In the genomic region with DNA sequence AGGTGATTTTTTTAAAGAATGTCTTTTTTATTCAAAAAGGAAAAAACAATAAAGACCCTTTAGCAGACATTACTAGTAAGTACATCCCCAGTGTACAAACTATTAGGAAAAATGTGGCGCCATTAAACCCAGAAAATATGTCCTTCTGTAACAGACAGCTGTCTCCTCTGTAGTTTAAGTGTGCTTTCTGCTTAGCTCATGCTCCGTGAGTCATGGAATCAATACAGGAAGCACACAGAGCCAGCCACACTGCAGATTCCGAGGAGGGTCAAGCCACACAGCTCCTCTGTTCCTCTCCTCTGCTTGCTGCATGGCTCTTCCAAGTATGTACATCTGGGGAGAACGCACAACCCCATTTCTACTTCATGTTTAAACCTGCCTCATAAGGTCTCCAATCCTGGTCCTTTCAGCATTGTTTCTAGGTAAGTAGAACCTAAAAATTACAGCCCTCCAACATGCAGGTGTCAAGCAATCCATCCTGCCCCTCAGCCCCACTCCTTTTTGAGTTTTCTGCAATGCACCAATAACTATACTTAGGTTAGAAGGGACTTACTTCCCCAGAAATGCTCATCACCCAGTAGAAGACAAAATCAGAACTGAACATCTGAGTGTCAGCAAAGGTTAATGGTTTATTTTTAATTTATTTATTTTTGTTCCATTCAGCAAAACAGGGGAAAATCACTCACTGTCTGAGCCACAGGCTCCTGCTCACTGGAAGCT, we compare ENCODE assay signal across 1 cellular context.
TF ChIP-seq lines count a peak whose summit lies in the region.

No MANE protein-coding gene starts in this region.

TF ChIP-seq in HepG2, 621 proteins besides CTCF, POLR2A, EP300 and RAD21 (continued from another document and continues in another):
- TF ChIP-seq AKNA (CRISPR knock-in tag; IDR thresholded peaks at IDR 0.05; ENCODE audit: borderline replicate concordance), result no peak
- no peak for TF ChIP-seq NONO (IDR thresholded peaks at IDR 0.05)
- peak; percentile 68; the same call in 1 of the 2 replicates for TF ChIP-seq NONO (CRISPR knock-in tag; conservative IDR thresholded peaks at IDR 0.05)
- TF ChIP-seq AKAP8 (CRISPR knock-in tag; IDR thresholded peaks at IDR 0.05), result no peak
- TF ChIP-seq ZBTB43 (CRISPR knock-in tag; conservative IDR thresholded peaks at IDR 0.05), result no peak
- TF ChIP-seq, protein P1, sequence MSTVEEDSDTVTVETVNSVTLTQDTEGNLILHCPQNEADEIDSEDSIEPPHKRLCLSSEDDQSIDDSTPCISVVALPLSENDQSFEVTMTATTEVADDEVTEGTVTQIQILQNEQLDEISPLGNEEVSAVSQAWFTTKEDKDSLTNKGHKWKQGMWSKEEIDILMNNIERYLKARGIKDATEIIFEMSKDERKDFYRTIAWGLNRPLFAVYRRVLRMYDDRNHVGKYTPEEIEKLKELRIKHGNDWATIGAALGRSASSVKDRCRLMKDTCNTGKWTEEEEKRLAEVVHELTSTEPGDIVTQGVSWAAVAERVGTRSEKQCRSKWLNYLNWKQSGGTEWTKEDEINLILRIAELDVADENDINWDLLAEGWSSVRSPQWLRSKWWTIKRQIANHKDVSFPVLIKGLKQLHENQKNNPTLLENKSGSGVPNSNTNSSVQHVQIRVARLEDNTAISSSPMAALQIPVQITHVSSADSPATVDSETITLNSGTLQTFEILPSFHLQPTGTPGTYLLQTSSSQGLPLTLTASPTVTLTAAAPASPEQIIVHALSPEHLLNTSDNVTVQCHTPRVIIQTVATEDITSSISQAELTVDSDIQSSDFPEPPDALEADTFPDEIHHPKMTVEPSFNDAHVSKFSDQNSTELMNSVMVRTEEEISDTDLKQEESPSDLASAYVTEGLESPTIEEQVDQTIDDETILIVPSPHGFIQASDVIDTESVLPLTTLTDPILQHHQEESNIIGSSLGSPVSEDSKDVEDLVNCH (CRISPR knock-in tag; IDR thresholded peaks at IDR 0.05), result no peak
- peak; percentile 24; the same call in 1 of the 2 replicates for TF ChIP-seq TAF1 (CRISPR knock-in tag; IDR thresholded peaks at IDR 0.05)
- peak; percentile 82 for TF ChIP-seq GABPB1 (CRISPR knock-in tag; IDR thresholded peaks at IDR 0.05)
- TF ChIP-seq HOXA7 (CRISPR knock-in tag; IDR thresholded peaks at IDR 0.05), result no peak
- TF ChIP-seq SKIL (CRISPR knock-in tag; IDR thresholded peaks at IDR 0.05; ENCODE audit: borderline replicate concordance), result peak; percentile 53; the same call in 1 of the 2 replicates
- TF ChIP-seq, protein P2, sequence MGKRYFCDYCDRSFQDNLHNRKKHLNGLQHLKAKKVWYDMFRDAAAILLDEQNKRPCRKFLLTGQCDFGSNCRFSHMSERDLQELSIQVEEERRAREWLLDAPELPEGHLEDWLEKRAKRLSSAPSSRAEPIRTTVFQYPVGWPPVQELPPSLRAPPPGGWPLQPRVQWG (CRISPR knock-in tag; IDR thresholded peaks at IDR 0.05; ENCODE audit: borderline replicate concordance, low read depth), result no peak
- TF ChIP-seq SIN3A (IDR thresholded peaks at IDR 0.05; ENCODE audit: borderline replicate concordance, low read depth, low read length), result no peak; the same call in 1 of the 2 replicates
- 0 out of 2 replicates have a peak, but pooled peaks have one; percentile 18 for TF ChIP-seq ZNF670 (CRISPR knock-in tag; IDR thresholded peaks at IDR 0.05; ENCODE audit: borderline replicate concordance)
- peak; percentile 55; the same call in 1 of the 2 replicates for TF ChIP-seq ZBTB7B (CRISPR knock-in tag; IDR thresholded peaks at IDR 0.05)
- no peak for TF ChIP-seq REL (CRISPR knock-in tag; conservative IDR thresholded peaks at IDR 0.05)
- TF ChIP-seq, protein P3, sequence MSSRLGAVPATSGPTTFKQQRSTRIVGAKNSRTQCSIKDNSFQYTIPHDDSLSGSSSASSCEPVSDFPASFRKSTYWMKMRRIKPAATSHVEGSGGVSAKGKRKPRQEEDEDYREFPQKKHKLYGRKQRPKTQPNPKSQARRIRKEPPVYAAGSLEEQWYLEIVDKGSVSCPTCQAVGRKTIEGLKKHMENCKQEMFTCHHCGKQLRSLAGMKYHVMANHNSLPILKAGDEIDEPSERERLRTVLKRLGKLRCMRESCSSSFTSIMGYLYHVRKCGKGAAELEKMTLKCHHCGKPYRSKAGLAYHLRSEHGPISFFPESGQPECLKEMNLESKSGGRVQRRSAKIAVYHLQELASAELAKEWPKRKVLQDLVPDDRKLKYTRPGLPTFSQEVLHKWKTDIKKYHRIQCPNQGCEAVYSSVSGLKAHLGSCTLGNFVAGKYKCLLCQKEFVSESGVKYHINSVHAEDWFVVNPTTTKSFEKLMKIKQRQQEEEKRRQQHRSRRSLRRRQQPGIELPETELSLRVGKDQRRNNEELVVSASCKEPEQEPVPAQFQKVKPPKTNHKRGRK (CRISPR knock-in tag; IDR thresholded peaks at IDR 0.05), result no peak
- 0 out of 2 replicates have a peak, but pooled peaks have one; percentile 31 for TF ChIP-seq ZBTB33 (CRISPR knock-in tag; IDR thresholded peaks at IDR 0.05)
- TF ChIP-seq REPIN1 (CRISPR knock-in tag; IDR thresholded peaks at IDR 0.05; ENCODE audit: borderline replicate concordance, low read depth), result no peak
- TF ChIP-seq ZNF768 (CRISPR knock-in tag; IDR thresholded peaks at IDR 0.05), result no peak; the same call in 1 of the 2 replicates
- peak; percentile 49 for TF ChIP-seq BCL6 (CRISPR knock-in tag; IDR thresholded peaks at IDR 0.05)
- TF ChIP-seq, protein P4, sequence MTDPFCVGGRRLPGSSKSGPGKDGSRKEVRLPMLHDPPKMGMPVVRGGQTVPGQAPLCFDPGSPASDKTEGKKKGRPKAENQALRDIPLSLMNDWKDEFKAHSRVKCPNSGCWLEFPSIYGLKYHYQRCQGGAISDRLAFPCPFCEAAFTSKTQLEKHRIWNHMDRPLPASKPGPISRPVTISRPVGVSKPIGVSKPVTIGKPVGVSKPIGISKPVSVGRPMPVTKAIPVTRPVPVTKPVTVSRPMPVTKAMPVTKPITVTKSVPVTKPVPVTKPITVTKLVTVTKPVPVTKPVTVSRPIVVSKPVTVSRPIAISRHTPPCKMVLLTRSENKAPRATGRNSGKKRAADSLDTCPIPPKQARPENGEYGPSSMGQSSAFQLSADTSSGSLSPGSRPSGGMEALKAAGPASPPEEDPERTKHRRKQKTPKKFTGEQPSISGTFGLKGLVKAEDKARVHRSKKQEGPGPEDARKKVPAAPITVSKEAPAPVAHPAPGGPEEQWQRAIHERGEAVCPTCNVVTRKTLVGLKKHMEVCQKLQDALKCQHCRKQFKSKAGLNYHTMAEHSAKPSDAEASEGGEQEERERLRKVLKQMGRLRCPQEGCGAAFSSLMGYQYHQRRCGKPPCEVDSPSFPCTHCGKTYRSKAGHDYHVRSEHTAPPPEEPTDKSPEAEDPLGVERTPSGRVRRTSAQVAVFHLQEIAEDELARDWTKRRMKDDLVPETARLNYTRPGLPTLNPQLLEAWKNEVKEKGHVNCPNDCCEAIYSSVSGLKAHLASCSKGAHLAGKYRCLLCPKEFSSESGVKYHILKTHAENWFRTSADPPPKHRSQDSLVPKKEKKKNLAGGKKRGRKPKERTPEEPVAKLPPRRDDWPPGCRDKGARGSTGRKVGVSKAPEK (CRISPR knock-in tag; IDR thresholded peaks at IDR 0.05; ENCODE audit: borderline replicate concordance), result no peak
- peak; percentile 85 for TF ChIP-seq FOSL1 (CRISPR knock-in tag; IDR thresholded peaks at IDR 0.05; ENCODE audit: borderline replicate concordance)
- TF ChIP-seq ARID5B (CRISPR knock-in tag; IDR thresholded peaks at IDR 0.05), result peak; percentile 90
